ENCODE assay signal across 8 cellular contexts in the genomic region with DNA sequence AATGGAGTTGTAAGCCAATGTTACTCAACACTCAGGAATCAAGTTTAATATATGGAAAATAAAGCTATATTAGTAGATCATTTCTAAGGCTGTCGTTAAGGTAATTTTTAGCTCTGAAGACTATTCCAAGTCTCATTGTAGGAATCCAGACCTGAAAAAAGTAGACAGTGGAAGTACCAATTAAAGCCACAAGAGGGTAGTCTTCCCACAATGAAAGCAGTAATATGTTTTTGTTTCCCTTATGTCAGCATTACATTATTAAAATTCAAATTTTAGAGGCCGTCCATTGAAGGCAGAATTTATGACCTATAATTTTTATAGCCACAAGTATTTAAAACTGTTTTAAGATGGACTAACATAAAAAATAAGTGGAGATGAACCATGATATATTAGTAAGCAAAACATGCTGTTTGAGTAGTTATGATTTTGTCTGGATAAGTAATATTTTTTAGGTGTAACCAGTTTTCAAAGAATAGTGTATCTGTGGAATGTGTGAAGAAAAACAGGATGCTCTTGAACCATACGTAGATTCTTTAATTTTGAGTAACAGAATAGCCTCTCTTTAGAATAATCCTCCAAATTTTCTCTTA.
A peak's percentile ranks its signal among the peaks of the same experiment; 100 is the strongest.
DNase-seq lines count a peak whose midpoint lies in the region; ATAC-seq and TF ChIP-seq lines count a peak whose summit lies in the region.

No MANE protein-coding gene starts in this region.

- H3K4me3 ChIP-seq in GM12875 (ENCODE audit: low read depth, low read length) (no peak overlapping the region), upper lobe of left lung (no peak overlapping the region)

- 26 to 30% methylated on average over 3 of the region's 3 CpGs for WGBS in upper lobe of left lung, 2 donors

- no peak overlapping the region for H3K27ac ChIP-seq in upper lobe of left lung

- H3K36me3 ChIP-seq in upper lobe of left lung, result no peaks in the 10 kb centered on the region

- H3K27me3 ChIP-seq in upper lobe of left lung, result no peaks in the 10 kb centered on the region

- no peak for TF ChIP-seq POLR2A in upper lobe of left lung (IDR thresholded peaks at IDR 0.05)

- no peaks in the 10 kb centered on the region for H3K4me1 ChIP-seq in upper lobe of left lung

- peak; percentile 62 for ATAC-seq in HG03469 (IDR thresholded peaks at IDR 0.05; ENCODE audit: unreplicated experiment)
- ATAC-seq in upper lobe of left lung (ENCODE audit: low FRiP score in 2 of 2), result peak in 1 of 2 donors; percentile 47
- no peak for ATAC-seq in omental fat pad (ENCODE audit: low FRiP score)

- TF ChIP-seq CTCF in GM12875 (IDR thresholded peaks at IDR 0.05; ENCODE audit: borderline replicate concordance, insufficient read depth, low read depth, low read length), result peak; percentile 39; the same call in 1 of the 2 replicates
- TF ChIP-seq CTCF in upper lobe of left lung (IDR thresholded peaks at IDR 0.05), result peak in 5 of 6 experiments; percentile 36 to 61 (median 40)
- no peak for TF ChIP-seq CTCF in omental fat pad (IDR thresholded peaks at IDR 0.05)

- DNase-seq in A172 (ENCODE audit: low spot score), result peak; percentile 11
- DNase-seq in SK-N-DZ (ENCODE audit: low spot score), result peak; percentile 45
- peak; percentile 24 for DNase-seq in foreskin melanocyte
- DNase-seq in upper lobe of left lung, result no peak
- no peak for DNase-seq in stimulated activated CD8-positive, alpha-beta memory T cell treated with anti-CD3 and anti-CD28 coated beads, Interleukin-4, amount 100 ng/mL, for 48 hours
- no peak for DNase-seq in omental fat pad (ENCODE audit: low spot score)

- H3K9me3 ChIP-seq in upper lobe of left lung, result no peaks in the 10 kb centered on the region

- no peak for TF ChIP-seq EP300 in upper lobe of left lung (IDR thresholded peaks at IDR 0.05)

Comparison
In these comparisons a context has a peak if more than half of its experiments do, and no peak if none do; other contexts are left out.
1. DNase-seq: peak in A172 (single experiment), SK-N-DZ (single experiment) and foreskin melanocyte (single experiment); none in upper lobe of left lung (0 of 2), stimulated activated CD8-positive, alpha-beta memory T cell treated with anti-CD3 and anti-CD28 coated beads, Interleukin-4, amount 100 ng/mL, for 48 hours (single experiment) and omental fat pad (single experiment).
2. CTCF ChIP-seq: peak in GM12875 (single experiment) and upper lobe of left lung (5 of 6); none in omental fat pad (0 of 3).